20 cellular contexts compared by ENCODE assay signal in the genomic region with DNA sequence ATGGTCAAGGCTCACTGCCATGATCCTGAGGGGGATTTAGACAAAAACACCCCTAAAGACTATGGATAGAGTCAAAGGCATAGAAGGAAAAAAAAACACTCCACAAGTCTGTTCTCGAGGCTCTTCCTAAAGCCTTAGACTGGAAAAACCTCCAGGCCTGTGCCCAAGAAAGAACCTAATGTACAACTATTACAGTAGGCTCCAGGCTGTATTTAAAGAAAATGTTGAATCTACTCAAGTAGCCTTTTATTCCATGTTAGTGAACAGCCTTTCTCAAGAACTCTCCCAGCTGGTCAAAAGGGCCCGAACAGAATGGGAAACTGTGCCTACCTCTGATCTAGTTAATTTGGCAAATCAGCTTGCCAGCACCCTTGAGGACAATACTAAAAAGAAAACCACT.
"Had no signal": no experiment of that assay in that cellular context is flagged by ENCODE, and none has a peak within 500 bp of the region (broad histone marks: within the 10 kb centered on the region; RNA-seq: fewer than 3 reads in every experiment).

No MANE protein-coding gene starts in this region.

- H3K27ac ChIP-seq: epithelial cell of prostate, esophagus squamous epithelium, left lung, lower lobe of right lung, right atrium auricular region, tibial nerve had no signal

- H3K27me3 Mint-ChIP-seq: central memory CD8-positive, alpha-beta T cell; dendritic cell treated with granulocyte-macrophage colony-stimulating factor and Interleukin-4, amounts not matched to agents 40 ng/mL and 50 ng/mL, for 4 days; naive thymus-derived CD8-positive, alpha-beta T cell; stimulated activated naive B cell treated with anti-CD40 and anti-IgM and Interleukin-4, amounts not matched to agents 10 μg/mL and 1 μg/mL and 100 μg/mL, for 72 hours had no signal

- H3K27ac Mint-ChIP-seq: activated CD8-positive, alpha-beta T cell treated with anti-CD3 and anti-CD28 coated beads, Interleukin-2, amount 10 ng/mL, durations not matched to agents 7 days and 5 days; activated naive CD4-positive, alpha-beta T cell treated with anti-CD3 and anti-CD28 coated beads for 36 hours; dendritic cell treated with granulocyte-macrophage colony-stimulating factor and Interleukin-4, amounts not matched to agents 40 ng/mL and 50 ng/mL, for 4 days; stimulated activated naive B cell treated with anti-CD40 and anti-IgM and Interleukin-4, amounts not matched to agents 10 μg/mL and 1 μg/mL and 100 μg/mL, for 72 hours; WTC11 had no signal

- H3K36me3 ChIP-seq: esophagus squamous epithelium, left lung, lower lobe of right lung, right atrium auricular region, tibial nerve had no signal

- H3K9me3 ChIP-seq: esophagus squamous epithelium, left lung, lower lobe of right lung, right atrium auricular region, tibial nerve had no signal

- H3K9me3 Mint-ChIP-seq: activated naive CD4-positive, alpha-beta T cell treated with anti-CD3 and anti-CD28 coated beads for 36 hours; central memory CD8-positive, alpha-beta T cell; naive thymus-derived CD8-positive, alpha-beta T cell; stimulated activated naive B cell treated with anti-CD40 and anti-IgM and Interleukin-4, amounts not matched to agents 10 μg/mL and 1 μg/mL and 100 μg/mL, for 72 hours; WTC11 had no signal

- H3K36me3 Mint-ChIP-seq: WTC11 had no signal

- DNase-seq: activated CD4-positive, alpha-beta T cell treated with anti-CD3 and anti-CD28 coated beads for 1 hour; activated CD8-positive, alpha-beta T cell treated with anti-CD3 and anti-CD28 coated beads, Interleukin-2, amount 10 ng/mL, durations not matched to agents 7 days and 5 days; activated effector memory CD4-positive, alpha-beta T cell treated with Interleukin-2 at 50 U/mL for 16 hours; activated naive CD4-positive, alpha-beta T cell treated with anti-CD3 and anti-CD28 coated beads for 36 hours; effector CD4-positive, alpha-beta T cell; esophagus squamous epithelium; left lung; lower lobe of right lung; mesenchymal stem cell; naive thymus-derived CD8-positive, alpha-beta T cell; stimulated activated CD4-positive, alpha-beta T cell treated with anti-CD3 and anti-CD28 coated beads, Interleukin-1b, Interleukin-23, amount 100 ng/mL, for 48 hours; stimulated activated naive B cell treated with anti-CD40 and anti-IgM and Interleukin-4, amounts not matched to agents 10 μg/mL and 1 μg/mL and 100 μg/mL, for 72 hours; T-helper 2 cell had no signal

- H3K27me3 ChIP-seq: esophagus squamous epithelium, left lung, right atrium auricular region, tibial nerve had no signal

- H3K4me3 ChIP-seq: esophagus squamous epithelium, left lung, lower lobe of right lung, right atrium auricular region, smooth muscle cell, tibial nerve had no signal

- H3K4me1 ChIP-seq: lower lobe of right lung, right atrium auricular region, tibial nerve had no signal

- H3K4me2 ChIP-seq: smooth muscle cell had no signal

- H3K4me3 Mint-ChIP-seq: activated CD8-positive, alpha-beta T cell treated with anti-CD3 and anti-CD28 coated beads, Interleukin-2, amount 10 ng/mL, durations not matched to agents 7 days and 5 days; activated naive CD4-positive, alpha-beta T cell treated with anti-CD3 and anti-CD28 coated beads for 36 hours; central memory CD8-positive, alpha-beta T cell; dendritic cell treated with granulocyte-macrophage colony-stimulating factor and Interleukin-4, amounts not matched to agents 40 ng/mL and 50 ng/mL, for 4 days; naive thymus-derived CD8-positive, alpha-beta T cell; stimulated activated naive B cell treated with anti-CD40 and anti-IgM and Interleukin-4, amounts not matched to agents 10 μg/mL and 1 μg/mL and 100 μg/mL, for 72 hours; WTC11 had no signal
